In the genomic region with DNA sequence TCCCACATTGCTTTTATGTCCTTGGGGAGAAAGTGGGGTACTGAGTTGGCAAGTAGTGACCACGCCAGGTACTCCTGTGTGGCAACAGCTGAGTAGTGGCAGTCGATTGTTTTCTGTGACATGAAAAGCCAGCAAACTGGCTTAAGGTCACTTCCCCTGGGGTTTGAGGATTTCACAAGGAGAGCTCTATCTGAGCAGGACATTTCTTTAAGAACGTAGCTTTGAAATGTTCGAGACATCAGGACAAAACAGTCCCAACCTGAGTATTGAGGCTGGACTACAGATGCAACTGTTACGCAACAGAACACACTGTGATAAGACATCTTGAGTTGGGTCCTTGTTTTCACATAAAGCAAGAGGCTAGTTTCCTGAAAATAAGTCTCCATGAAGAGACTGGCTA, we compare ENCODE assay signal across 11 cellular contexts.
DNase-seq lines count a peak whose midpoint lies in the region; ATAC-seq and TF ChIP-seq lines count a peak whose summit lies in the region.
"Had no signal": no experiment of that assay in that cellular context is flagged by ENCODE, and none has a peak within 500 bp of the region (broad histone marks: within the 10 kb centered on the region; RNA-seq: fewer than 3 reads in every experiment).

No MANE protein-coding gene starts in this region.

- peak overlapping the region; percentile 51 for H3K27ac ChIP-seq in suprapubic skin

- no peaks in the 10 kb centered on the region for H3K27me3 ChIP-seq in suprapubic skin

- no peaks in the 10 kb centered on the region for H3K9me3 Mint-ChIP-seq in activated T-cell treated with anti-CD3 and anti-CD28 coated beads, Interleukin-2, amount 50 U/mL, for 72 hours
- no peaks in the 10 kb centered on the region for H3K9me3 Mint-ChIP-seq in progenitor cell of endocrine pancreas (ENCODE audit: low read depth)

- peaks cover 38% of the 10 kb centered on the region for H3K4me1 ChIP-seq in suprapubic skin

- H3K9me3 ChIP-seq in suprapubic skin = no peaks in the 10 kb centered on the region

- H3K4me3 Mint-ChIP-seq in activated T-cell treated with anti-CD3 and anti-CD28 coated beads, Interleukin-2, amount 50 U/mL, for 72 hours = no peak overlapping the region
- no peak overlapping the region for H3K4me3 Mint-ChIP-seq in progenitor cell of endocrine pancreas (ENCODE audit: low read depth)

- H3K4me3 ChIP-seq in suprapubic skin = no peak overlapping the region

- H3K27ac Mint-ChIP-seq in activated T-cell treated with anti-CD3 and anti-CD28 coated beads, Interleukin-2, amount 50 U/mL, for 72 hours = peak overlapping the region; percentile 59
- H3K27ac Mint-ChIP-seq in progenitor cell of endocrine pancreas = no peak overlapping the region

- no peak for TF ChIP-seq POLR2A in suprapubic skin (IDR thresholded peaks at IDR 0.05)

- peaks cover 27 to 60% of the 10 kb centered on the region in 2 donors for H3K36me3 Mint-ChIP-seq in activated T-cell treated with anti-CD3 and anti-CD28 coated beads, Interleukin-2, amount 50 U/mL, for 72 hours (ENCODE audit: insufficient read depth in 2 of 2)
- no peaks in the 10 kb centered on the region for H3K36me3 Mint-ChIP-seq in progenitor cell of endocrine pancreas (ENCODE audit: insufficient read depth)

- no peak for DNase-seq in activated T-cell treated with anti-CD3 and anti-CD28 coated beads, Interleukin-2, amount 50 U/mL, for 72 hours
- DNase-seq in activated T-cell treated with anti-CD3 and anti-CD28 coated beads, Interleukin-2, amount 50 U/mL, for 1 hour = no peak
- peak; percentile 47 for DNase-seq in activated CD8-positive, alpha-beta memory T cell treated with anti-CD3 and anti-CD28 coated beads, Interleukin-2, amount 50 U/mL, for 48 hours
- DNase-seq in hepatic stellate cell (ENCODE audit: low spot score) (peak; percentile 3), suprapubic skin (ENCODE audit: low spot score in 2 of 2) (no peak), NCI-H2029 (lab: John Stamatoyannopoulos, UW) (no peak), progenitor cell of endocrine pancreas (ENCODE audit: low spot score, unreplicated experiment) (no peak)
- DNase-seq: activated CD4-positive, alpha-beta T cell treated with anti-CD3 and anti-CD28 coated beads for 48 hours; NCI-H2107; posterior cingulate gyrus had no signal

- no peak for TF ChIP-seq CTCF in suprapubic skin (IDR thresholded peaks at IDR 0.05)
- TF ChIP-seq CTCF in progenitor cell of endocrine pancreas (IDR thresholded peaks at IDR 0.05; ENCODE audit: unreplicated experiment) = no peak

- H3K4me1 Mint-ChIP-seq in activated T-cell treated with anti-CD3 and anti-CD28 coated beads, Interleukin-2, amount 50 U/mL, for 72 hours (ENCODE audit: low read depth) = peaks cover 45% of the 10 kb centered on the region
- peaks cover 12% of the 10 kb centered on the region for H3K4me1 Mint-ChIP-seq in progenitor cell of endocrine pancreas (ENCODE audit: low read depth)

- no peak for TF ChIP-seq EP300 in suprapubic skin (IDR thresholded peaks at IDR 0.05)

- WGBS in suprapubic skin = 85% methylated on average over 5 of the region's 5 CpGs

- ATAC-seq in activated T-cell treated with anti-CD3 and anti-CD28 coated beads, Interleukin-2, amount 50 U/mL, for 72 hours (replicated peaks in 1 of 2) = no peak
- ATAC-seq in HG03442 (IDR thresholded peaks at IDR 0.05; ENCODE audit: unreplicated experiment) = no peak

- H3K27me3 Mint-ChIP-seq in activated T-cell treated with anti-CD3 and anti-CD28 coated beads, Interleukin-2, amount 50 U/mL, for 72 hours (ENCODE audit: low read depth) = no peaks in the 10 kb centered on the region
- no peaks in the 10 kb centered on the region for H3K27me3 Mint-ChIP-seq in progenitor cell of endocrine pancreas

- H3K36me3 ChIP-seq in suprapubic skin = peaks cover 66% of the 10 kb centered on the region

Comparison
In these comparisons a context has a peak if more than half of its experiments do, and no peak if none do; other contexts are left out.
1. DNase-seq: peak in activated CD8-positive, alpha-beta memory T cell treated with anti-CD3 and anti-CD28 coated beads, Interleukin-2, amount 50 U/mL, for 48 hours (single experiment) and hepatic stellate cell (single experiment); none in activated T-cell treated with anti-CD3 and anti-CD28 coated beads, Interleukin-2, amount 50 U/mL, for 72 hours (0 of 2), activated T-cell treated with anti-CD3 and anti-CD28 coated beads, Interleukin-2, amount 50 U/mL, for 1 hour (single experiment), suprapubic skin (0 of 2), NCI-H2029 (single experiment) and progenitor cell of endocrine pancreas (single experiment).